1 cellular context compared by ENCODE assay signal in the genomic region with DNA sequence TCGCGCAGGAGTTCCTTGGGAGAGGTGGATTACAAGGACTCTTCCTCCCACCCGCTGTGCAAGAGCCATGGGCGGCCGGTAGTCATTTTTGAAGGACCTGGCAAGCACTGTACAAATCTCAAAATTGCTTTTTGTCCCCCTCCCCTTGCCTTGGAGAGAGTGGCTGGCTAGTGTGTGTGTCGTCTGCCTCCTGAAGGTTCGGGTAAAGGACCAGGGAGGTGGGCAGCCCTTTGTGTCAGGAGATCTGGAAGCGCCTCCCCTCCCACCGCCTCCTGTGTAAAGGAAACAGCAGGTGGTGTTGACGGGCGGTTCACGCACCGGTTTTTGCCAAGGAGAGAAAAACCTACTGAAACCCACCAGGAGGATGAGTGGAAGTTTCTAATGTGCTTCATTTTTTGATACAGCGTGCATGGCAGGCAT.
TF ChIP-seq lines count a peak whose summit lies in the region.

No MANE protein-coding gene starts in this region.

TF ChIP-seq in HEK293, 187 proteins besides CTCF, POLR2A, EP300 and RAD21 (continued from another document and continues in another):
- TF ChIP-seq KLF1 (tag by site-specific recombination; IDR thresholded peaks at IDR 0.05), result no peak
- no peak for TF ChIP-seq YY1 (tag by site-specific recombination; IDR thresholded peaks at IDR 0.05)
- peak; percentile 12; the same call in 1 of the 2 replicates for TF ChIP-seq FEZF1 (tag by site-specific recombination; IDR thresholded peaks at IDR 0.05)
- TF ChIP-seq EGR2 (tag by site-specific recombination; IDR thresholded peaks at IDR 0.05; ENCODE audit: low read depth), result peak; percentile 74
- no peak for TF ChIP-seq ZNF202 (tag by site-specific recombination; IDR thresholded peaks at IDR 0.05; ENCODE audit: borderline replicate concordance)
- TF ChIP-seq ZNF302 (tag by site-specific recombination; IDR thresholded peaks at IDR 0.05; ENCODE audit: low read depth), result no peak
- TF ChIP-seq ZNF366 (tag by site-specific recombination; conservative IDR thresholded peaks at IDR 0.05), result no peak
- no peak for TF ChIP-seq BCL11A (tag by site-specific recombination; IDR thresholded peaks at IDR 0.05; ENCODE audit: low read depth)
- TF ChIP-seq, protein P1, sequence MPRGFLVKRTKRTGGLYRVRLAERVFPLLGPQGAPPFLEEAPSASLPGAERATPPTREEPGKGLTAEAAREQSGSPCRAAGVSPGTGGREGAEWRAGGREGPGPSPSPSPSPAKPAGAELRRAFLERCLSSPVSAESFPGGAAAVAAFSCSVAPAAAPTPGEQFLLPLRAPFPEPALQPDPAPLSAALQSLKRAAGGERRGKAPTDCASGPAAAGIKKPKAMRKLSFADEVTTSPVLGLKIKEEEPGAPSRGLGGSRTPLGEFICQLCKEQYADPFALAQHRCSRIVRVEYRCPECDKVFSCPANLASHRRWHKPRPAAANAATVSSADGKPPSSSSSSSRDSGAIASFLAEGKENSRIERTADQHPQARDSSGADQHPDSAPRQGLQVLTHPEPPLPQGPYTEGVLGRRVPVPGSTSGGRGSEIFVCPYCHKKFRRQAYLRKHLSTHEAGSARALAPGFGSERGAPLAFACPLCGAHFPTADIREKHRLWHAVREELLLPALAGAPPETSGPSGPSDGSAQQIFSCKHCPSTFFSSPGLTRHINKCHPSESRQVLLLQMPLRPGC (tag by site-specific recombination; IDR thresholded peaks at IDR 0.05), result no peak
- no peak for TF ChIP-seq ZNF623 (tag by site-specific recombination; IDR thresholded peaks at IDR 0.05)
- 0 out of 2 replicates have a peak, but pooled peaks have one; percentile 16 for TF ChIP-seq SP7 (tag by site-specific recombination; IDR thresholded peaks at IDR 0.05)
- TF ChIP-seq REPIN1 (tag by site-specific recombination; IDR thresholded peaks at IDR 0.05; ENCODE audit: low read depth), result no peak
- TF ChIP-seq ZNF335 (tag by site-specific recombination; conservative IDR thresholded peaks at IDR 0.05), result peak; percentile 23; the same call in 1 of the 2 replicates
- TF ChIP-seq, protein P2, sequence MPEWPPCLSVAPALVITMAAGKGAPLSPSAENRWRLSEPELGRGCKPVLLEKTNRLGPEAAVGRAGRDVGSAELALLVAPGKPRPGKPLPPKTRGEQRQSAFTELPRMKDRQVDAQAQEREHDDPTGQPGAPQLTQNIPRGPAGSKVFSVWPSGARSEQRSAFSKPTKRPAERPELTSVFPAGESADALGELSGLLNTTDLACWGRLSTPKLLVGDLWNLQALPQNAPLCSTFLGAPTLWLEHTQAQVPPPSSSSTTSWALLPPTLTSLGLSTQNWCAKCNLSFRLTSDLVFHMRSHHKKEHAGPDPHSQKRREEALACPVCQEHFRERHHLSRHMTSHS (tag by site-specific recombination; IDR thresholded peaks at IDR 0.05), result no peak
- no peak for TF ChIP-seq ZNF19 (tag by site-specific recombination; IDR thresholded peaks at IDR 0.05; ENCODE audit: low read depth)
- TF ChIP-seq ZEB2 (tag by site-specific recombination; IDR thresholded peaks at IDR 0.05), result no peak
- no peak for TF ChIP-seq ZNF292 (tag by site-specific recombination; IDR thresholded peaks at IDR 0.05; ENCODE audit: borderline replicate concordance, low read depth)
- TF ChIP-seq OSR2 (tag by site-specific recombination; IDR thresholded peaks at IDR 0.05), result 0 out of 2 replicates have a peak, but pooled peaks have one; percentile 7
- peak; percentile 65 for TF ChIP-seq ZIC2 (tag by site-specific recombination; IDR thresholded peaks at IDR 0.05)
- TF ChIP-seq YY2 (tag by site-specific recombination; IDR thresholded peaks at IDR 0.05), result no peak
- no peak for TF ChIP-seq ZNF701 (tag by site-specific recombination; IDR thresholded peaks at IDR 0.05)
- TF ChIP-seq ZNF629 (tag by site-specific recombination; IDR thresholded peaks at IDR 0.05), result peak; percentile 19; the same call in 1 of the 2 replicates
- TF ChIP-seq ZNF157 (tag by site-specific recombination; IDR thresholded peaks at IDR 0.05), result no peak
- TF ChIP-seq ZNF548 (tag by site-specific recombination; IDR thresholded peaks at IDR 0.05), result no peak
- no peak for TF ChIP-seq OVOL3 (tag by site-specific recombination; IDR thresholded peaks at IDR 0.05)
- TF ChIP-seq ZNF560 (tag by site-specific recombination; IDR thresholded peaks at IDR 0.05; ENCODE audit: borderline replicate concordance), result no peak
- no peak for TF ChIP-seq ZNF239 (tag by site-specific recombination; IDR thresholded peaks at IDR 0.05)
- TF ChIP-seq, protein P3, sequence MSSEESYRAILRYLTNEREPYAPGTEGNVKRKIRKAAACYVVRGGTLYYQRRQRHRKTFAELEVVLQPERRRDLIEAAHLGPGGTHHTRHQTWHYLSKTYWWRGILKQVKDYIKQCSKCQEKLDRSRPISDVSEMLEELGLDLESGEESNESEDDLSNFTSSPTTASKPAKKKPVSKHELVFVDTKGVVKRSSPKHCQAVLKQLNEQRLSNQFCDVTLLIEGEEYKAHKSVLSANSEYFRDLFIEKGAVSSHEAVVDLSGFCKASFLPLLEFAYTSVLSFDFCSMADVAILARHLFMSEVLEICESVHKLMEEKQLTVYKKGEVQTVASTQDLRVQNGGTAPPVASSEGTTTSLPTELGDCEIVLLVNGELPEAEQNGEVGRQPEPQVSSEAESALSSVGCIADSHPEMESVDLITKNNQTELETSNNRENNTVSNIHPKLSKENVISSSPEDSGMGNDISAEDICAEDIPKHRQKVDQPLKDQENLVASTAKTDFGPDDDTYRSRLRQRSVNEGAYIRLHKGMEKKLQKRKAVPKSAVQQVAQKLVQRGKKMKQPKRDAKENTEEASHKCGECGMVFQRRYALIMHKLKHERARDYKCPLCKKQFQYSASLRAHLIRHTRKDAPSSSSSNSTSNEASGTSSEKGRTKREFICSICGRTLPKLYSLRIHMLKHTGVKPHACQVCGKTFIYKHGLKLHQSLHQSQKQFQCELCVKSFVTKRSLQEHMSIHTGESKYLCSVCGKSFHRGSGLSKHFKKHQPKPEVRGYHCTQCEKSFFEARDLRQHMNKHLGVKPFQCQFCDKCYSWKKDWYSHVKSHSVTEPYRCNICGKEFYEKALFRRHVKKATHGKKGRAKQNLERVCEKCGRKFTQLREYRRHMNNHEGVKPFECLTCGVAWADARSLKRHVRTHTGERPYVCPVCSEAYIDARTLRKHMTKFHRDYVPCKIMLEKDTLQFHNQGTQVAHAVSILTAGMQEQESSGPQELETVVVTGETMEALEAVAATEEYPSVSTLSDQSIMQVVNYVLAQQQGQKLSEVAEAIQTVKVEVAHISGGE (tag by site-specific recombination; conservative IDR thresholded peaks at IDR 0.05; ENCODE audit: low read depth), result 0 out of 2 replicates have a peak, but pooled peaks have one; percentile 29
- TF ChIP-seq, protein P4, sequence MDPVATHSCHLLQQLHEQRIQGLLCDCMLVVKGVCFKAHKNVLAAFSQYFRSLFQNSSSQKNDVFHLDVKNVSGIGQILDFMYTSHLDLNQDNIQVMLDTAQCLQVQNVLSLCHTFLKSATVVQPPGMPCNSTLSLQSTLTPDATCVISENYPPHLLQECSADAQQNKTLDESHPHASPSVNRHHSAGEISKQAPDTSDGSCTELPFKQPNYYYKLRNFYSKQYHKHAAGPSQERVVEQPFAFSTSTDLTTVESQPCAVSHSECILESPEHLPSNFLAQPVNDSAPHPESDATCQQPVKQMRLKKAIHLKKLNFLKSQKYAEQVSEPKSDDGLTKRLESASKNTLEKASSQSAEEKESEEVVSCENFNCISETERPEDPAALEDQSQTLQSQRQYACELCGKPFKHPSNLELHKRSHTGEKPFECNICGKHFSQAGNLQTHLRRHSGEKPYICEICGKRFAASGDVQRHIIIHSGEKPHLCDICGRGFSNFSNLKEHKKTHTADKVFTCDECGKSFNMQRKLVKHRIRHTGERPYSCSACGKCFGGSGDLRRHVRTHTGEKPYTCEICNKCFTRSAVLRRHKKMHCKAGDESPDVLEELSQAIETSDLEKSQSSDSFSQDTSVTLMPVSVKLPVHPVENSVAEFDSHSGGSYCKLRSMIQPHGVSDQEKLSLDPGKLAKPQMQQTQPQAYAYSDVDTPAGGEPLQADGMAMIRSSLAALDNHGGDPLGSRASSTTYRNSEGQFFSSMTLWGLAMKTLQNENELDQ (tag by site-specific recombination; IDR thresholded peaks at IDR 0.05; ENCODE audit: low read depth), result no peak
- no peak for TF ChIP-seq SCRT1 (tag by site-specific recombination; IDR thresholded peaks at IDR 0.05; ENCODE audit: borderline replicate concordance)
- TF ChIP-seq, protein P5, sequence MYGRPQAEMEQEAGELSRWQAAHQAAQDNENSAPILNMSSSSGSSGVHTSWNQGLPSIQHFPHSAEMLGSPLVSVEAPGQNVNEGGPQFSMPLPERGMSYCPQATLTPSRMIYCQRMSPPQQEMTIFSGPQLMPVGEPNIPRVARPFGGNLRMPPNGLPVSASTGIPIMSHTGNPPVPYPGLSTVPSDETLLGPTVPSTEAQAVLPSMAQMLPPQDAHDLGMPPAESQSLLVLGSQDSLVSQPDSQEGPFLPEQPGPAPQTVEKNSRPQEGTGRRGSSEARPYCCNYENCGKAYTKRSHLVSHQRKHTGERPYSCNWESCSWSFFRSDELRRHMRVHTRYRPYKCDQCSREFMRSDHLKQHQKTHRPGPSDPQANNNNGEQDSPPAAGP (tag by site-specific recombination; IDR thresholded peaks at IDR 0.05), result no peak
- no peak for TF ChIP-seq BCL11B (tag by site-specific recombination; IDR thresholded peaks at IDR 0.05; ENCODE audit: low read depth)
- TF ChIP-seq, protein P6, sequence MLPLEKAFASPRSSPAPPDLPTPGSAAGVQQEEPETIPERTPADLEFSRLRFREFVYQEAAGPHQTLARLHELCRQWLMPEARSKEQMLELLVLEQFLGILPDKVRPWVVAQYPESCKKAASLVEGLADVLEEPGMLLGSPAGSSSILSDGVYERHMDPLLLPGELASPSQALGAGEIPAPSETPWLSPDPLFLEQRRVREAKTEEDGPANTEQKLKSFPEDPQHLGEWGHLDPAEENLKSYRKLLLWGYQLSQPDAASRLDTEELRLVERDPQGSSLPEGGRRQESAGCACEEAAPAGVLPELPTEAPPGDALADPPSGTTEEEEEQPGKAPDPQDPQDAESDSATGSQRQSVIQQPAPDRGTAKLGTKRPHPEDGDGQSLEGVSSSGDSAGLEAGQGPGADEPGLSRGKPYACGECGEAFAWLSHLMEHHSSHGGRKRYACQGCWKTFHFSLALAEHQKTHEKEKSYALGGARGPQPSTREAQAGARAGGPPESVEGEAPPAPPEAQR (tag by site-specific recombination; IDR thresholded peaks at IDR 0.05), result no peak
- no peak for TF ChIP-seq ZNF248 (tag by site-specific recombination; IDR thresholded peaks at IDR 0.05)
- TF ChIP-seq, protein P7, sequence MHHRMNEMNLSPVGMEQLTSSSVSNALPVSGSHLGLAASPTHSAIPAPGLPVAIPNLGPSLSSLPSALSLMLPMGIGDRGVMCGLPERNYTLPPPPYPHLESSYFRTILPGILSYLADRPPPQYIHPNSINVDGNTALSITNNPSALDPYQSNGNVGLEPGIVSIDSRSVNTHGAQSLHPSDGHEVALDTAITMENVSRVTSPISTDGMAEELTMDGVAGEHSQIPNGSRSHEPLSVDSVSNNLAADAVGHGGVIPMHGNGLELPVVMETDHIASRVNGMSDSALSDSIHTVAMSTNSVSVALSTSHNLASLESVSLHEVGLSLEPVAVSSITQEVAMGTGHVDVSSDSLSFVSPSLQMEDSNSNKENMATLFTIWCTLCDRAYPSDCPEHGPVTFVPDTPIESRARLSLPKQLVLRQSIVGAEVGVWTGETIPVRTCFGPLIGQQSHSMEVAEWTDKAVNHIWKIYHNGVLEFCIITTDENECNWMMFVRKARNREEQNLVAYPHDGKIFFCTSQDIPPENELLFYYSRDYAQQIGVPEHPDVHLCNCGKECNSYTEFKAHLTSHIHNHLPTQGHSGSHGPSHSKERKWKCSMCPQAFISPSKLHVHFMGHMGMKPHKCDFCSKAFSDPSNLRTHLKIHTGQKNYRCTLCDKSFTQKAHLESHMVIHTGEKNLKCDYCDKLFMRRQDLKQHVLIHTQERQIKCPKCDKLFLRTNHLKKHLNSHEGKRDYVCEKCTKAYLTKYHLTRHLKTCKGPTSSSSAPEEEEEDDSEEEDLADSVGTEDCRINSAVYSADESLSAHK (tag by site-specific recombination; IDR thresholded peaks at IDR 0.05), result 0 out of 2 replicates have a peak, but pooled peaks have one; percentile 22
- TF ChIP-seq ZNF768 (tag by site-specific recombination; IDR thresholded peaks at IDR 0.05), result no peak
- TF ChIP-seq, protein P8, sequence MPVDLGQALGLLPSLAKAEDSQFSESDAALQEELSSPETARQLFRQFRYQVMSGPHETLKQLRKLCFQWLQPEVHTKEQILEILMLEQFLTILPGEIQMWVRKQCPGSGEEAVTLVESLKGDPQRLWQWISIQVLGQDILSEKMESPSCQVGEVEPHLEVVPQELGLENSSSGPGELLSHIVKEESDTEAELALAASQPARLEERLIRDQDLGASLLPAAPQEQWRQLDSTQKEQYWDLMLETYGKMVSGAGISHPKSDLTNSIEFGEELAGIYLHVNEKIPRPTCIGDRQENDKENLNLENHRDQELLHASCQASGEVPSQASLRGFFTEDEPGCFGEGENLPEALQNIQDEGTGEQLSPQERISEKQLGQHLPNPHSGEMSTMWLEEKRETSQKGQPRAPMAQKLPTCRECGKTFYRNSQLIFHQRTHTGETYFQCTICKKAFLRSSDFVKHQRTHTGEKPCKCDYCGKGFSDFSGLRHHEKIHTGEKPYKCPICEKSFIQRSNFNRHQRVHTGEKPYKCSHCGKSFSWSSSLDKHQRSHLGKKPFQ (tag by site-specific recombination; IDR thresholded peaks at IDR 0.05), result no peak
- TF ChIP-seq WT1 (tag by site-specific recombination; IDR thresholded peaks at IDR 0.05), result peak; percentile 39; the same call in 1 of the 2 replicates
- TF ChIP-seq ZNF223 (tag by site-specific recombination; IDR thresholded peaks at IDR 0.05), result no peak
- no peak for TF ChIP-seq RBAK (tag by site-specific recombination; IDR thresholded peaks at IDR 0.05)
- TF ChIP-seq MZF1 (tag by site-specific recombination; IDR thresholded peaks at IDR 0.05; ENCODE audit: borderline replicate concordance), result no peak
- TF ChIP-seq ZBTB48 (tag by site-specific recombination; IDR thresholded peaks at IDR 0.05), result no peak
- no peak for TF ChIP-seq ZNF571 (tag by site-specific recombination; IDR thresholded peaks at IDR 0.05)
- TF ChIP-seq ZNF777 (tag by site-specific recombination; IDR thresholded peaks at IDR 0.05; ENCODE audit: borderline replicate concordance), result no peak
- TF ChIP-seq SP3 (tag by site-specific recombination; IDR thresholded peaks at IDR 0.05), result no peak; the same call in 1 of the 2 replicates
- TF ChIP-seq, protein P9, sequence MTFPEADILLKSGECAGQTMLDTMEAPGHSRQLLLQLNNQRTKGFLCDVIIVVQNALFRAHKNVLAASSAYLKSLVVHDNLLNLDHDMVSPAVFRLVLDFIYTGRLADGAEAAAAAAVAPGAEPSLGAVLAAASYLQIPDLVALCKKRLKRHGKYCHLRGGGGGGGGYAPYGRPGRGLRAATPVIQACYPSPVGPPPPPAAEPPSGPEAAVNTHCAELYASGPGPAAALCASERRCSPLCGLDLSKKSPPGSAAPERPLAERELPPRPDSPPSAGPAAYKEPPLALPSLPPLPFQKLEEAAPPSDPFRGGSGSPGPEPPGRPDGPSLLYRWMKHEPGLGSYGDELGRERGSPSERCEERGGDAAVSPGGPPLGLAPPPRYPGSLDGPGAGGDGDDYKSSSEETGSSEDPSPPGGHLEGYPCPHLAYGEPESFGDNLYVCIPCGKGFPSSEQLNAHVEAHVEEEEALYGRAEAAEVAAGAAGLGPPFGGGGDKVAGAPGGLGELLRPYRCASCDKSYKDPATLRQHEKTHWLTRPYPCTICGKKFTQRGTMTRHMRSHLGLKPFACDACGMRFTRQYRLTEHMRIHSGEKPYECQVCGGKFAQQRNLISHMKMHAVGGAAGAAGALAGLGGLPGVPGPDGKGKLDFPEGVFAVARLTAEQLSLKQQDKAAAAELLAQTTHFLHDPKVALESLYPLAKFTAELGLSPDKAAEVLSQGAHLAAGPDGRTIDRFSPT (tag by site-specific recombination; IDR thresholded peaks at IDR 0.05), result no peak
- no peak for TF ChIP-seq ZNF354C (tag by site-specific recombination; IDR thresholded peaks at IDR 0.05; ENCODE audit: borderline replicate concordance, low read depth)
